ENCODE assay signal across 8 cellular contexts in the genomic region with DNA sequence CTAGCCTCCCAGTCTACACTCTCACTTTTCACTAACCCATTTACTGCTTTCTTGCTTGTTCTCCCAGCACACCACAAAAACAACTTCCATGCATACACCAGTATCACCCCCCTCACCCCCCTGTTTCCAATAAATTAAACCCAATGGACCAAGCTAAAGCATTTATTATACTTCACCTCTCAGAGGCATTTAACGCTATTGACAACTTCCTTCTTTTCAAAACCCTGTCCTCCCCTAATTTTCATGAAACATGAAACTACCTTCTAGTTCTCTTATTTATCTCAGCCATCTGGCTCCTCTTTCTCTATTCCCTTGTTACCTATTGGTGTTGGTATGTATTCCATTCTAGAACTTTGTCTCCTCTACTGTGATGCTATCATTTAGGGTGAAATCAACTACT. TPM values are rescaled to one million over a fixed set of nuclear protein-coding genes. Genes with fewer than 3 reads are reported as not detected.
A peak's percentile ranks its signal among the peaks of the same experiment; 100 is the strongest.
DNase-seq lines count a peak whose midpoint lies in the region; ATAC-seq and TF ChIP-seq lines count a peak whose summit lies in the region.

No MANE protein-coding gene starts in this region.

- intact Hi-C loops in left ventricle myocardium superior (cut with micrococcal nuclease) (no loop called here), gastrocnemius medialis (cut with DNase I; ENCODE audit: low total_unique reads) (no loop called here)

- H3K4me2 ChIP-seq in skeletal muscle satellite cell (ENCODE audit: low read length): no peak overlapping the region

- H3K36me3 ChIP-seq in SJSA1: no peaks in the 10 kb centered on the region
- H3K36me3 ChIP-seq in skeletal muscle satellite cell (ENCODE audit: insufficient read depth, low read length): no peaks in the 10 kb centered on the region
- H3K36me3 ChIP-seq in gastrocnemius medialis: no peaks in the 10 kb centered on the region

- H3K4me1 Mint-ChIP-seq in activated CD8-positive, alpha-beta memory T cell treated with anti-CD3 and anti-CD28 coated beads, Interleukin-2, amount 10 ng/mL, durations not matched to agents 7 days and 5 days: peaks cover 86% of the 10 kb centered on the region

- H3K4me3 ChIP-seq in SJSA1: no peak overlapping the region
- no peak overlapping the region for H3K4me3 ChIP-seq in skeletal muscle satellite cell (ENCODE audit: low read length)
- no peak overlapping the region for H3K4me3 ChIP-seq in gastrocnemius medialis

- peak overlapping the region; percentile 79 for H3K27ac Mint-ChIP-seq in activated CD8-positive, alpha-beta memory T cell treated with anti-CD3 and anti-CD28 coated beads, Interleukin-2, amount 10 ng/mL, durations not matched to agents 7 days and 5 days

- peak overlapping the region; percentile 82; the same call in 1 of the 2 replicates for H3K27ac ChIP-seq in SJSA1
- H3K27ac ChIP-seq in gastrocnemius medialis: no peak overlapping the region

- peaks cover 67% of the 10 kb centered on the region for H3K36me3 Mint-ChIP-seq in activated CD8-positive, alpha-beta memory T cell treated with anti-CD3 and anti-CD28 coated beads, Interleukin-2, amount 10 ng/mL, durations not matched to agents 7 days and 5 days

- DNase-seq in activated CD8-positive, alpha-beta memory T cell treated with anti-CD3 and anti-CD28 coated beads, Interleukin-2, amount 10 ng/mL, durations not matched to agents 7 days and 5 days: no peak
- no peak for DNase-seq in activated CD8-positive, alpha-beta memory T cell treated with anti-CD3 and anti-CD28 coated beads, Interleukin-2, amount 50 U/mL, for 48 hours
- no peak for DNase-seq in SJSA1 (ENCODE audit: low read depth in 1 of 2, low spot score in 2 of 2)
- no peak for DNase-seq in SW 1271 (lab: John Stamatoyannopoulos, UW)
- DNase-seq in left ventricle myocardium superior: no peak
- no peak for DNase-seq in gastrocnemius medialis

- no peak for TF ChIP-seq POLR2A in gastrocnemius medialis (IDR thresholded peaks at IDR 0.05)

- in situ Hi-C loops in gastrocnemius medialis (cut with MboI; ENCODE audit: low sequenced_read_pairs in 4 of 4): no loop called here

- H3K9me3 Mint-ChIP-seq in activated CD8-positive, alpha-beta memory T cell treated with anti-CD3 and anti-CD28 coated beads, Interleukin-2, amount 10 ng/mL, durations not matched to agents 7 days and 5 days (ENCODE audit: low read depth): no peaks in the 10 kb centered on the region

- no peaks in the 10 kb centered on the region for H3K27me3 Mint-ChIP-seq in activated CD8-positive, alpha-beta memory T cell treated with anti-CD3 and anti-CD28 coated beads, Interleukin-2, amount 10 ng/mL, durations not matched to agents 7 days and 5 days

- H3K9ac ChIP-seq in skeletal muscle satellite cell (ENCODE audit: low read depth, low read length): peak overlapping the region; percentile 43

- H3K4me3 Mint-ChIP-seq in activated CD8-positive, alpha-beta memory T cell treated with anti-CD3 and anti-CD28 coated beads, Interleukin-2, amount 10 ng/mL, durations not matched to agents 7 days and 5 days: peak overlapping the region; percentile 51

- no peaks in the 10 kb centered on the region for H3K27me3 ChIP-seq in SJSA1 (replicated peaks)
- H3K27me3 ChIP-seq in skeletal muscle satellite cell (ENCODE audit: control insufficient read depth, insufficient read depth, low read length): no peaks in the 10 kb centered on the region
- no peaks in the 10 kb centered on the region for H3K27me3 ChIP-seq in gastrocnemius medialis

- H3K9me3 ChIP-seq in SJSA1 (replicated peaks) (no peaks in the 10 kb centered on the region), skeletal muscle satellite cell (replicated peaks; ENCODE audit: low read length) (no peaks in the 10 kb centered on the region), gastrocnemius medialis (no peaks in the 10 kb centered on the region)

- no peak for TF ChIP-seq CTCF in gastrocnemius medialis (IDR thresholded peaks at IDR 0.05 in 4 of 5, conservative IDR thresholded peaks at IDR 0.05 in 1 of 5)

- H3K4me1 ChIP-seq in SJSA1 (replicated peaks): peaks cover 49% of the 10 kb centered on the region
- H3K4me1 ChIP-seq in skeletal muscle satellite cell (ENCODE audit: control insufficient read depth, insufficient read depth, low read length): peaks cover 50% of the 10 kb centered on the region
- no peaks in the 10 kb centered on the region for H3K4me1 ChIP-seq in gastrocnemius medialis

- CTCF ChIA-PET in activated CD8-positive, alpha-beta memory T cell treated with anti-CD3 and anti-CD28 coated beads, Interleukin-2, amount 10 ng/mL, durations not matched to agents 7 days and 5 days (lab: Charles Lee): interaction anchor here (0.9 to 2.4 kb wide), 4 partner anchors 10 to 150 kb away, joined by 3 to 11 read pairs (median 4); no protein-coding TSS in a partner anchor

- ATAC-seq in activated CD8-positive, alpha-beta memory T cell treated with anti-CD3 and anti-CD28 coated beads, Interleukin-2, amount 10 ng/mL, durations not matched to agents 7 days and 5 days: no peak
- peak; percentile 39 for ATAC-seq in HG02973 (IDR thresholded peaks at IDR 0.05; ENCODE audit: unreplicated experiment)
- no peak for ATAC-seq in left ventricle myocardium superior
- ATAC-seq in gastrocnemius medialis: no peak

RNA-seq across cellular contexts. Expression of gene PTPRC, which starts 32.3 kb away (rescaled TPM):
- total RNA-seq in activated CD8-positive, alpha-beta memory T cell treated with anti-CD3 and anti-CD28 coated beads, Interleukin-2, amount 10 ng/mL, durations not matched to agents 7 days and 5 days: 100 to 1,000 TPM; 556 to 674 TPM
- not detected in 2 replicates for total RNA-seq in SJSA1 (2014; rRNA removed; shearing (Covaris generic))
- under 0.01 TPM in 2 replicates for total RNA-seq in skeletal muscle satellite cell (2012; rRNA removed)
- total RNA-seq in left ventricle myocardium superior (6.9 TPM), gastrocnemius medialis (10 to 100 TPM in 1 of 4 donors, 1 to 10 TPM in 3; 1.7 to 10.4 (median 5.3) TPM)

Comparison
In these comparisons a context has a peak if more than half of its experiments do, and no peak if none do; other contexts are left out.
1. RNA of gene PTPRC, which starts 32.3 kb away (total RNA-seq): 556 to 674 TPM in activated CD8-positive, alpha-beta memory T cell treated with anti-CD3 and anti-CD28 coated beads, Interleukin-2, amount 10 ng/mL, durations not matched to agents 7 days and 5 days; 1.7 to 10.4 TPM in gastrocnemius medialis, 6.9 TPM in left ventricle myocardium superior (single experiment) and not detected in SJSA1; every median in the first group is over 10 times any median in the second.